In the genomic region with DNA sequence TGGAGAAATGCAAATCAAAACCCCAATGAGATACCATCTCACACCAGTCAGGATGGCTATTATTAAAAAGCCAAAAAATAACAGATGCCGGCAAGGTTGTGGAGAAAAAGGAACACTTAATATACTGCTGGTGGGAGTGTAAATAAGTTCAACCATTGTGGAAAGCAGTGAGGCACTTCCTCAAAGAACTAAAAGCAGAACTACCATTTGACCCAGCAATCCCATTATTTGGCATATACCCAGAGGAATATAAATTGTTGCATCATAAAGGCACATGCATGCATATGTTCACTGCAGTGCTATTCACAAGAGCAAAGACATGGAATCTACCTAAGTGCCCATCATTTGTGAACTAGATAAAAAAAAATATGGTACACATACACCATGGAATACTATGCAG, we compare ENCODE assay signal across 26 cellular contexts. TPM values are rescaled to one million over a fixed set of nuclear protein-coding genes. Genes with fewer than 3 reads are reported as not detected.
"Had no signal": no experiment of that assay in that cellular context is flagged by ENCODE, and none has a peak within 500 bp of the region (broad histone marks: within the 10 kb centered on the region; RNA-seq: fewer than 3 reads in every experiment).

No MANE protein-coding gene starts in this region.

- H3K4me1 ChIP-seq: SJSA1 had no signal

- H3K4me2 ChIP-seq: KMS-11 had no signal

- H3K27ac ChIP-seq: KMS-11, SJSA1 had no signal

- H3K27me3 ChIP-seq: SJSA1 had no signal

- H3K4me3 ChIP-seq: SJSA1 had no signal

- ATAC-seq: activated CD8-positive, alpha-beta T cell treated with anti-CD3 and anti-CD28 coated beads, Interleukin-2, amount 10 ng/mL, durations not matched to agents 7 days and 5 days; activated naive CD4-positive, alpha-beta T cell treated with anti-CD3 and anti-CD28 coated beads, Interleukin-2, amount 50 U/mL, for 72 hours; activated naive CD8-positive, alpha-beta T cell treated with anti-CD3 and anti-CD28 coated beads, Interleukin-2, amount 50 U/mL, for 24 hours; activated T-cell treated with anti-CD3 and anti-CD28 coated beads, Interleukin-2, amount 50 U/mL, for 4 hours; Panc1; Right ventricle myocardium inferior; SK-N-SH treated with all-trans-retinoic acid at 6 μM for 48 hours; WTC11 had no signal

- H3K9ac ChIP-seq: KMS-11 had no signal

- DNase-seq: activated CD4-positive, alpha-beta T cell treated with anti-CD3 and anti-CD28 coated beads for 48 hours; activated CD4-positive, alpha-beta T cell treated with anti-CD3 and anti-CD28 coated beads, Interleukin-2, amount 50 U/mL, for 4 hours; activated CD4-positive, CD25-positive, alpha-beta regulatory T cell treated with anti-CD3 and anti-CD28 coated beads, Interleukin-2, amount 50 U/mL, for 72 hours; activated CD8-positive, alpha-beta T cell treated with anti-CD3 and anti-CD28 coated beads, Interleukin-2, amount 10 ng/mL, durations not matched to agents 7 days and 5 days; activated effector memory CD4-positive, alpha-beta T cell treated with anti-CD3 and anti-CD28 coated beads, Interleukin-2, amount 50 U/mL, for 16 hours; activated naive CD4-positive, alpha-beta T cell treated with Interleukin-2 at 50 U/mL for 16 hours; activated naive CD8-positive, alpha-beta T cell treated with anti-CD3 and anti-CD28 coated beads, Interleukin-2, amount 50 U/mL, for 24 hours; activated T-cell treated with anti-CD3 and anti-CD28 coated beads, Interleukin-2, amount 50 U/mL, for 4 hours; amniotic stem cell; NCI-H1092; NCI-H1417; NCI-H1930; NCI-H2171; NCI-H2227 treated with DMSO at 0.1 percent for 48 hours; NCI-H446 treated with DMSO at 0.1 percent for 48 hours; NCI-H526 treated with DMSO at 0.1 percent for 48 hours; NCI-H82; RPMI8226 had no signal

- H3K36me3 ChIP-seq: SJSA1 had no signal

RNA-seq across cellular contexts. Expression of gene MGST1, which starts 59.9 kb away (rescaled TPM):
- total RNA-seq: activated CD8-positive, alpha-beta T cell treated with anti-CD3 and anti-CD28 coated beads, Interleukin-2, amount 10 ng/mL, durations not matched to agents 7 days and 5 days; activated naive CD4-positive, alpha-beta T cell treated with anti-CD3 and anti-CD28 coated beads, Interleukin-2, amount 50 U/mL, for 72 hours; SJSA1 had no signal
- polyA plus RNA-seq: IgD-negative memory B cell had no signal
